In genomic region chr12:46609281-46609623, GRCh38 we compare ENCODE assay signal across 9 cellular contexts.
DNase-seq lines count a peak whose midpoint lies in the region; ATAC-seq and TF ChIP-seq lines count a peak whose summit lies in the region.
"Had no signal": no experiment of that assay in that cellular context is flagged by ENCODE, and none has a peak within 500 bp of the region (broad histone marks: within the 10 kb centered on the region; RNA-seq: fewer than 3 reads in every experiment).

No MANE protein-coding gene starts in this region.

- H3K27me3 ChIP-seq in CD4-positive, alpha-beta memory T cell (ENCODE audit: insufficient read depth, low read length): no peaks in the 10 kb centered on the region

- H3K27ac ChIP-seq in CD4-positive, alpha-beta memory T cell (ENCODE audit: low read depth, low read length): no peak overlapping the region

- H3K27ac Mint-ChIP-seq in CD4-positive, alpha-beta memory T cell: peak overlapping the region; percentile 6 to 84 (median 70)
- peak overlapping the region; percentile 40 for H3K27ac Mint-ChIP-seq in activated CD4-positive, alpha-beta memory T cell treated with anti-CD3 and anti-CD28 coated beads for 36 hours
- peak overlapping the region; percentile 51 to 92 for H3K27ac Mint-ChIP-seq in natural killer cell

- DNase-seq in CD4-positive, alpha-beta memory T cell: peak in 4 of 5 donors; percentile 34 to 58 (median 44)
- no peak for DNase-seq in activated CD4-positive, alpha-beta memory T cell treated with anti-CD3 and anti-CD28 coated beads for 36 hours
- DNase-seq in natural killer cell: no peak
- no peak for DNase-seq in NCI-H510A (lab: John Stamatoyannopoulos, UW)
- no peak for DNase-seq in Right ventricle myocardium superior
- DNase-seq in activated CD4-positive, CD25-positive, alpha-beta regulatory T cell treated with anti-CD3 and anti-CD28 coated beads, Interleukin-2, amount 50 U/mL, for 72 hours: no peak
- DNase-seq: Caco-2 had no signal

- peak overlapping the region in 7 of 8 donors; percentile 57 to 78 (median 73) for H3K4me3 Mint-ChIP-seq in CD4-positive, alpha-beta memory T cell
- no peak overlapping the region for H3K4me3 Mint-ChIP-seq in activated CD4-positive, alpha-beta memory T cell treated with anti-CD3 and anti-CD28 coated beads for 36 hours
- H3K4me3 Mint-ChIP-seq in natural killer cell: peak overlapping the region; percentile 92

- no peak for TF ChIP-seq CTCF in natural killer cell (IDR thresholded peaks at IDR 0.05)

- H3K9me3 ChIP-seq in CD4-positive, alpha-beta memory T cell (ENCODE audit: control insufficient read depth in 1 of 2, low read length in 2 of 2): no peaks in the 10 kb centered on the region

- H3K4me1 ChIP-seq in CD4-positive, alpha-beta memory T cell (ENCODE audit: insufficient read depth, low read length): peaks cover 29% of the 10 kb centered on the region

- peaks cover 5 to 17% of the 10 kb centered on the region in 2 donors for H3K36me3 Mint-ChIP-seq in CD4-positive, alpha-beta memory T cell
- peaks cover 9% of the 10 kb centered on the region for H3K36me3 Mint-ChIP-seq in activated CD4-positive, alpha-beta memory T cell treated with anti-CD3 and anti-CD28 coated beads for 36 hours
- H3K36me3 Mint-ChIP-seq in natural killer cell: peaks cover 6% of the 10 kb centered on the region

- H3K9me3 Mint-ChIP-seq in CD4-positive, alpha-beta memory T cell: peaks cover 0 to 18% (median 6%) of the 10 kb centered on the region in 8 donors
- peaks cover 9% of the 10 kb centered on the region for H3K9me3 Mint-ChIP-seq in activated CD4-positive, alpha-beta memory T cell treated with anti-CD3 and anti-CD28 coated beads for 36 hours
- H3K9me3 Mint-ChIP-seq in natural killer cell: peaks cover 3 to 8% of the 10 kb centered on the region in 2 donors

- CTCF ChIA-PET in CD4-positive, alpha-beta memory T cell (lab: Charles Lee; ENCODE audit: partially characterized antibody): interaction anchor here (0.7 to 1.4 kb wide), 5 partner anchors 16 to 484 kb away, joined by 3 to 7 read pairs (median 3); no protein-coding TSS in a partner anchor
- CTCF ChIA-PET in activated CD4-positive, alpha-beta memory T cell treated with anti-CD3 and anti-CD28 coated beads for 36 hours (lab: Charles Lee): interaction anchor here (0.5 to 0.9 kb wide), 2 partner anchors 225 to 233 kb away, joined by 3 to 4 read pairs; no protein-coding TSS in a partner anchor

- no peaks in the 10 kb centered on the region for H3K27me3 Mint-ChIP-seq in CD4-positive, alpha-beta memory T cell
- H3K27me3 Mint-ChIP-seq in activated CD4-positive, alpha-beta memory T cell treated with anti-CD3 and anti-CD28 coated beads for 36 hours: no peaks in the 10 kb centered on the region
- no peaks in the 10 kb centered on the region for H3K27me3 Mint-ChIP-seq in natural killer cell (ENCODE audit: low read depth in 2 of 2)

- no peak overlapping the region for H3K4me3 ChIP-seq in CD4-positive, alpha-beta memory T cell (ENCODE audit: low read length in 2 of 2)

- no peaks in the 10 kb centered on the region for H3K36me3 ChIP-seq in CD4-positive, alpha-beta memory T cell (ENCODE audit: insufficient read depth, low read length)

- intact Hi-C loops in CD4-positive, alpha-beta memory T cell (cut with micrococcal nuclease): loop anchor here (5.0 kb wide), 1 partner anchor 237 kb away; the partner anchor contains the start of gene SLC38A2
- intact Hi-C loops in activated CD4-positive, alpha-beta memory T cell treated with anti-CD3 and anti-CD28 coated beads for 36 hours (cut with micrococcal nuclease): no loop called here
- intact Hi-C loops in natural killer cell (cut with micrococcal nuclease) (loop anchor here (5.0 to 10.0 kb wide), 4 partner anchors 53 to 237 kb away; partner anchors contain the start of gene SLC38A2), Right ventricle myocardium superior (cut with DNase I) (no loop called here)

- POLR2A ChIA-PET in CD4-positive, alpha-beta memory T cell (lab: Charles Lee; ENCODE audit: partially characterized antibody): interaction anchor here (1.1 to 3.1 kb wide), 9 partner anchors 24 to 340 kb away, joined by 3 to 24 read pairs (median 4); partner anchors contain the start of gene SLC38A1
- POLR2A ChIA-PET in activated CD4-positive, alpha-beta memory T cell treated with anti-CD3 and anti-CD28 coated beads for 36 hours (lab: Charles Lee): interaction anchor here (1.0 to 1.3 kb wide), 2 partner anchors 60 to 238 kb away, joined by 3 to 8 read pairs; no protein-coding TSS in a partner anchor

- ATAC-seq in GM19023 (IDR thresholded peaks at IDR 0.05; ENCODE audit: unreplicated experiment): peak; percentile 69
- ATAC-seq in natural killer cell: peak; percentile 70 to 90 (median 82)
- ATAC-seq in Right ventricle myocardium superior (ENCODE audit: poor library complexity): no peak
- no peak for ATAC-seq in HG03571 (IDR thresholded peaks at IDR 0.05; ENCODE audit: unreplicated experiment)

- H3K4me1 Mint-ChIP-seq in CD4-positive, alpha-beta memory T cell: peaks cover 33 to 65% (median 47%) of the 10 kb centered on the region in 4 donors
- peaks cover 25% of the 10 kb centered on the region for H3K4me1 Mint-ChIP-seq in activated CD4-positive, alpha-beta memory T cell treated with anti-CD3 and anti-CD28 coated beads for 36 hours (ENCODE audit: low read depth)
- peaks cover 63 to 65% of the 10 kb centered on the region in 2 donors for H3K4me1 Mint-ChIP-seq in natural killer cell

Comparison
In these comparisons a context has a peak if more than half of its experiments do, and no peak if none do; other contexts are left out.
1. DNase-seq: peak in CD4-positive, alpha-beta memory T cell (4 of 5); none in activated CD4-positive, alpha-beta memory T cell treated with anti-CD3 and anti-CD28 coated beads for 36 hours (single experiment), natural killer cell (single experiment), NCI-H510A (single experiment), Right ventricle myocardium superior (single experiment) and activated CD4-positive, CD25-positive, alpha-beta regulatory T cell treated with anti-CD3 and anti-CD28 coated beads, Interleukin-2, amount 50 U/mL, for 72 hours (single experiment).
2. ATAC-seq: peak in GM19023 (single experiment) and natural killer cell (3 of 3); none in Right ventricle myocardium superior (single experiment) and HG03571 (single experiment).
3. intact Hi-C loops: an anchor here in CD4-positive, alpha-beta memory T cell (5.0 kb wide) and natural killer cell (5.0 to 10.0 kb wide); none called in activated CD4-positive, alpha-beta memory T cell treated with anti-CD3 and anti-CD28 coated beads for 36 hours and Right ventricle myocardium superior.
4. Peak in every context shown above with its lines, with median percentiles within 50 percentile points of each other: H3K27ac Mint-ChIP-seq.